ENCODE assay signal across 24 cellular contexts in genomic region chr13:90246005-90246404, GRCh38.
DNase-seq lines count a peak whose midpoint lies in the region; FAIRE-seq and TF ChIP-seq lines count a peak whose summit lies in the region.
"Had no signal": no experiment of that assay in that cellular context is flagged by ENCODE, and none has a peak within 500 bp of the region (broad histone marks: within the 10 kb centered on the region; RNA-seq: fewer than 3 reads in every experiment).

No MANE protein-coding gene starts in this region.

- H3K27me3 ChIP-seq in neural cell (ENCODE audit: insufficient read depth, low read depth, low read length), result no peaks in the 10 kb centered on the region
- H3K27me3 ChIP-seq: BE2C, BLaER1 had no signal

- H3K27me3 Mint-ChIP-seq in HFFc6 (ENCODE audit: insufficient read depth), result no peaks in the 10 kb centered on the region; the same call in 1 of the 2 replicates
- H3K27me3 Mint-ChIP-seq: CD4-positive, alpha-beta memory T cell; CD4-positive, CD25-positive, alpha-beta regulatory T cell; CD8-positive, alpha-beta memory T cell had no signal

- peak overlapping the region; percentile 25 for H3K27ac ChIP-seq in neural cell (ENCODE audit: low read length)
- H3K27ac ChIP-seq: 22Rv1, BLaER1 had no signal

- no peak for TF ChIP-seq EP300 in neural cell (conservative IDR thresholded peaks at IDR 0.05; ENCODE audit: poor library complexity, severe bottlenecking)

- no peak overlapping the region for H3K9ac ChIP-seq in neural cell (ENCODE audit: low read length)
- H3K9ac ChIP-seq: BLaER1 had no signal

- no peaks in the 10 kb centered on the region for H3K4me1 Mint-ChIP-seq in HFFc6 (ENCODE audit: low read depth)
- H3K4me1 Mint-ChIP-seq: CD14-positive monocyte; CD4-positive, alpha-beta memory T cell; CD4-positive, CD25-positive, alpha-beta regulatory T cell; CD8-positive, alpha-beta memory T cell had no signal

- H2AFZ ChIP-seq in neural cell (ENCODE audit: low read depth, low read length), result no peak overlapping the region

- H3K79me2 ChIP-seq in neural cell (replicated peaks; ENCODE audit: insufficient read depth, low read length), result no peaks in the 10 kb centered on the region

- no peak for TF ChIP-seq RAD21 in neural cell (conservative IDR thresholded peaks at IDR 0.05)

- no peaks in the 10 kb centered on the region for H3K9me3 ChIP-seq in neural cell (ENCODE audit: low read length)
- H3K9me3 ChIP-seq: BE2C had no signal

- no peak for DNase-seq in HFFc6
- DNase-seq in islet precursor cell, result no peak
- DNase-seq: ACHN; BE2C; C1 segment of cervical spinal cord; CD4-positive, alpha-beta memory T cell; CD4-positive, CD25-positive, alpha-beta regulatory T cell; CD8-positive, alpha-beta memory T cell; COR-L47; DMS 273 treated with DMSO at 0.1 percent for 48 hours; DMS153; DMS53; DMS79; DND-41; EL; GF-D8 had no signal

- FAIRE-seq in A204.1 (lab: Jason Lieb, UNC) (peak; percentile 57), TTC549 (lab: Jason Lieb, UNC) (peak; percentile 3)
- FAIRE-seq: GM12891, GM19239 had no signal

- H3K4me2 ChIP-seq in neural cell (ENCODE audit: low read length), result no peak overlapping the region
- H3K4me2 ChIP-seq: BLaER1 had no signal

- H3K36me3 ChIP-seq in neural cell (ENCODE audit: insufficient read depth, low read length), result no peaks in the 10 kb centered on the region
- H3K36me3 ChIP-seq: BE2C, BLaER1 had no signal

- H3K27ac Mint-ChIP-seq in HFFc6, result no peak overlapping the region
- H3K27ac Mint-ChIP-seq: CD14-positive monocyte; CD4-positive, alpha-beta memory T cell; CD4-positive, CD25-positive, alpha-beta regulatory T cell; CD8-positive, alpha-beta memory T cell had no signal

- TF ChIP-seq CTCF in neural cell (IDR thresholded peaks at IDR 0.05; ENCODE audit: poor library complexity, severe bottlenecking) (no peak), HFFc6 (IDR thresholded peaks at IDR 0.05) (no peak)

- H4K20me1 ChIP-seq in neural cell (ENCODE audit: insufficient read depth), result no peaks in the 10 kb centered on the region
- H4K20me1 ChIP-seq: BLaER1 had no signal

- no peaks in the 10 kb centered on the region for H3K36me3 Mint-ChIP-seq in HFFc6 (ENCODE audit: low read depth)
- H3K36me3 Mint-ChIP-seq: CD14-positive monocyte; CD4-positive, alpha-beta memory T cell; CD4-positive, CD25-positive, alpha-beta regulatory T cell; CD8-positive, alpha-beta memory T cell had no signal

- no peak overlapping the region for H3K4me3 Mint-ChIP-seq in HFFc6
- H3K4me3 Mint-ChIP-seq: CD14-positive monocyte; CD4-positive, alpha-beta memory T cell; CD4-positive, CD25-positive, alpha-beta regulatory T cell; CD8-positive, alpha-beta memory T cell had no signal

- H3K9me3 Mint-ChIP-seq in HFFc6, result no peaks in the 10 kb centered on the region

- H3F3A ChIP-seq in neural cell (ENCODE audit: insufficient read depth, low read length, poor library complexity, severe bottlenecking), result no peaks in the 10 kb centered on the region

- H3K9me2 ChIP-seq in neural cell (ENCODE audit: insufficient read depth, low read length), result no peaks in the 10 kb centered on the region

- no peak overlapping the region for H3K4me3 ChIP-seq in neural cell (ENCODE audit: low read length)
- H3K4me3 ChIP-seq: BLaER1 had no signal

TF ChIP-seq in neural cell, 6 proteins besides CTCF, POLR2A, EP300 and RAD21:
- TF ChIP-seq SMC3 (conservative IDR thresholded peaks at IDR 0.05; ENCODE audit: poor library complexity), result no peak
- no peak for TF ChIP-seq MXI1 (conservative IDR thresholded peaks at IDR 0.05; ENCODE audit: poor library complexity, severe bottlenecking)
- TF ChIP-seq TAF1 (IDR thresholded peaks at IDR 0.05; ENCODE audit: low read depth), result no peak
- no peak for TF ChIP-seq EZH2 (IDR thresholded peaks at IDR 0.05; ENCODE audit: borderline replicate concordance, insufficient read depth, low read length, poor library complexity, severe bottlenecking)
